11 cellular contexts compared by ENCODE assay signal in genomic region chr20:43983359-43983758, GRCh38.
DNase-seq lines count a peak whose midpoint lies in the region; ATAC-seq, FAIRE-seq and TF ChIP-seq lines count a peak whose summit lies in the region.
"Had no signal": no experiment of that assay in that cellular context is flagged by ENCODE, and none has a peak within 500 bp of the region (broad histone marks: within the 10 kb centered on the region; RNA-seq: fewer than 3 reads in every experiment).

No MANE protein-coding gene starts in this region.

- FAIRE-seq in frontal cortex (lab: Jason Lieb, UNC), result no peak

- no peak overlapping the region for H3K4me3 Mint-ChIP-seq in Caco-2 (ENCODE audit: unreplicated experiment)
- H3K4me3 Mint-ChIP-seq in activated T-helper 17 cell treated with anti-CD3 and anti-CD28 coated beads, Interleukin-2, amount 50 U/mL, for 72 hours, result no peak overlapping the region
- H3K4me3 Mint-ChIP-seq in natural killer cell treated with Interleukin-12 subunit alpha and Interleukin-12 subunit beta and Interleukin-15 and Interleukin-18, amount 100 ng/mL, for 72 hours, result peak overlapping the region; percentile 70
- H3K4me3 Mint-ChIP-seq: naive B cell; stimulated activated naive CD8-positive, alpha-beta T cell treated with anti-CD3 and anti-CD28 coated beads, Interleukin-15, Interleukin-2, amounts not matched to agents 100 ng/mL and 50 ng/mL, for 24 hours; T-helper 17 cell had no signal

- H3K36me3 Mint-ChIP-seq in Caco-2 (ENCODE audit: insufficient read depth, unreplicated experiment), result no peaks in the 10 kb centered on the region
- H3K36me3 Mint-ChIP-seq in activated T-helper 17 cell treated with anti-CD3 and anti-CD28 coated beads, Interleukin-2, amount 50 U/mL, for 72 hours (ENCODE audit: low read depth), result no peaks in the 10 kb centered on the region
- H3K36me3 Mint-ChIP-seq in natural killer cell treated with Interleukin-12 subunit alpha and Interleukin-12 subunit beta and Interleukin-15 and Interleukin-18, amount 100 ng/mL, for 72 hours, result peaks cover 11% of the 10 kb centered on the region
- H3K36me3 Mint-ChIP-seq: naive B cell had no signal

- POLR2A ChIA-PET in Caco-2 (lab: Charles Lee), result no interaction called here

- no peak overlapping the region for H3K27ac Mint-ChIP-seq in Caco-2 (ENCODE audit: unreplicated experiment)
- no peak overlapping the region for H3K27ac Mint-ChIP-seq in activated T-helper 17 cell treated with anti-CD3 and anti-CD28 coated beads, Interleukin-2, amount 50 U/mL, for 72 hours
- peak overlapping the region; percentile 82 to 89 for H3K27ac Mint-ChIP-seq in natural killer cell treated with Interleukin-12 subunit alpha and Interleukin-12 subunit beta and Interleukin-15 and Interleukin-18, amount 100 ng/mL, for 72 hours
- H3K27ac Mint-ChIP-seq: naive B cell, T-helper 17 cell had no signal

- H3K27me3 ChIP-seq in Caco-2 (replicated peaks; ENCODE audit: control insufficient read depth, insufficient read depth, low read length), result no peaks in the 10 kb centered on the region

- intact Hi-C loops in Caco-2 (cut with micrococcal nuclease; ENCODE audit: unreplicated experiment), result no loop called here

- no peaks in the 10 kb centered on the region for H3K4me1 ChIP-seq in Caco-2

- peak; percentile 43 to 46 for TF ChIP-seq CTCF in Caco-2 (IDR thresholded peaks at IDR 0.05; ENCODE audit: insufficient read depth in 1 of 2, low read depth in 1 of 2, low read length in 1 of 2, severe bottlenecking in 1 of 2, unreplicated experiment in 1 of 2)
- peak; percentile 50; the same call in 1 of the 2 replicates for TF ChIP-seq CTCF in LNCAP (IDR thresholded peaks at IDR 0.05)

- CTCF ChIA-PET in Caco-2 (lab: Charles Lee), result interaction anchor here (1.0 to 1.7 kb wide), 2 partner anchors 97 to 207 kb away, joined by 3 to 4 read pairs; no protein-coding TSS in a partner anchor

- peaks cover 27% of the 10 kb centered on the region for H3K27me3 Mint-ChIP-seq in Caco-2 (ENCODE audit: insufficient read depth, unreplicated experiment)
- H3K27me3 Mint-ChIP-seq in activated T-helper 17 cell treated with anti-CD3 and anti-CD28 coated beads, Interleukin-2, amount 50 U/mL, for 72 hours, result peaks cover 9% of the 10 kb centered on the region
- peaks cover 40 to 55% of the 10 kb centered on the region in 2 donors for H3K27me3 Mint-ChIP-seq in natural killer cell treated with Interleukin-12 subunit alpha and Interleukin-12 subunit beta and Interleukin-15 and Interleukin-18, amount 100 ng/mL, for 72 hours

- no peaks in the 10 kb centered on the region for H3K9me3 Mint-ChIP-seq in Caco-2 (ENCODE audit: unreplicated experiment)
- no peaks in the 10 kb centered on the region for H3K9me3 Mint-ChIP-seq in activated T-helper 17 cell treated with anti-CD3 and anti-CD28 coated beads, Interleukin-2, amount 50 U/mL, for 72 hours
- peaks cover 3% of the 10 kb centered on the region for H3K9me3 Mint-ChIP-seq in natural killer cell treated with Interleukin-12 subunit alpha and Interleukin-12 subunit beta and Interleukin-15 and Interleukin-18, amount 100 ng/mL, for 72 hours

- BruUV-seq in Caco-2 (replicated peaks; lab: Mats Ljungman, UMichigan), result no TSS peak

- no peaks in the 10 kb centered on the region for H3K9me3 ChIP-seq in Caco-2

- no peak overlapping the region for H3K4me3 ChIP-seq in Caco-2 (ENCODE audit: low read depth, low read length)

- H3K36me3 ChIP-seq in Caco-2 (ENCODE audit: control insufficient read depth, insufficient read depth, low read length), result no peaks in the 10 kb centered on the region

- DNase-seq in Caco-2, result peak in 1 of 2 experiments; percentile 35
- no peak for DNase-seq in natural killer cell treated with Interleukin-12 subunit alpha and Interleukin-12 subunit beta and Interleukin-15 and Interleukin-18, amount 100 ng/mL, for 72 hours (ENCODE audit: low spot score)
- DNase-seq in frontal cortex (ENCODE audit: low spot score in 2 of 2), result no peak
- DNase-seq in H4 (ENCODE audit: low spot score), result no peak
- DNase-seq in SK-N-DZ (ENCODE audit: low spot score), result no peak
- no peak for DNase-seq in AG08396 (ENCODE audit: low spot score)
- DNase-seq: naive B cell, T-helper 17 cell had no signal

- H3K4me1 Mint-ChIP-seq in Caco-2 (ENCODE audit: low read depth, unreplicated experiment), result no peaks in the 10 kb centered on the region
- peaks cover 9% of the 10 kb centered on the region for H3K4me1 Mint-ChIP-seq in activated T-helper 17 cell treated with anti-CD3 and anti-CD28 coated beads, Interleukin-2, amount 50 U/mL, for 72 hours
- peaks cover 46 to 52% of the 10 kb centered on the region in 2 donors for H3K4me1 Mint-ChIP-seq in natural killer cell treated with Interleukin-12 subunit alpha and Interleukin-12 subunit beta and Interleukin-15 and Interleukin-18, amount 100 ng/mL, for 72 hours (ENCODE audit: low read depth in 2 of 2)

- ATAC-seq in activated T-helper 17 cell treated with anti-CD3 and anti-CD28 coated beads, Interleukin-2, amount 50 U/mL, for 72 hours (replicated peaks), result peak; percentile 37
- ATAC-seq in natural killer cell treated with Interleukin-12 subunit alpha and Interleukin-12 subunit beta and Interleukin-15 and Interleukin-18, amount 100 ng/mL, for 72 hours, result peak; percentile 53 to 58
- ATAC-seq: T-helper 17 cell had no signal

Comparison
In these comparisons a context has a peak if more than half of its experiments do, and no peak if none do; other contexts are left out.
1. H3K27ac Mint-ChIP-seq: peak in natural killer cell treated with Interleukin-12 subunit alpha and Interleukin-12 subunit beta and Interleukin-15 and Interleukin-18, amount 100 ng/mL, for 72 hours (2 of 2); none in Caco-2 (single experiment) and activated T-helper 17 cell treated with anti-CD3 and anti-CD28 coated beads, Interleukin-2, amount 50 U/mL, for 72 hours (single experiment).